In the genomic region with DNA sequence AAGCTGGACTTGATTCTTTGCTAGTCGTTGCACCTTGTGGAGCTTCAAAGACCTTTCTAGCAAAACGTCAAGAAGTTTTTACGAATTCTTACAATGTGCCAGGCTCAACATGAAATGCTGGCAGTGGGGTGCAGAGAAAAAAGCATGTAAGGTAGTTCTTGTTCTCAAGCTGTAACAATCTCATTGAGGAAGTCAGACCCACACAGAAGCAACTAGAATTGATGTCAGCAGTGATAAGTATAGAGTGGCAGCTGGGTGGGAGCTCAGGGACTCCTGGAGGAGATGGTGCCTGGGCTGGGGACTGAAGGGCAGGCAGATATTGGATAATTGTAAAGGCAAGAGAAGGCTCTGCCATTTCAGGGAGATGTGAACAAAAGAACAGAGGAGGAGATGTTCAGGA, we compare ENCODE assay signal across 29 cellular contexts.
"Had no signal": no experiment of that assay in that cellular context is flagged by ENCODE, and none has a peak within 500 bp of the region (broad histone marks: within the 10 kb centered on the region; RNA-seq: fewer than 3 reads in every experiment).

No MANE protein-coding gene starts in this region.

- H3K27ac ChIP-seq: stomach, suprapubic skin, testis, thoracic aorta, thyroid gland, tibial artery, tibial nerve, transverse colon, upper lobe of left lung, upper lobe of right lung, uterus, vagina had no signal

- DNase-seq: stimulated activated CD4-positive, alpha-beta T cell treated with anti-CD3 and anti-CD28 coated beads, Interleukin-2, amount 100 ng/mL, for 48 hours; stimulated activated CD4-positive, alpha-beta T cell treated with anti-CD3 and anti-CD28 coated beads, Interleukin-4, amount 100 ng/mL, for 1 hour; stimulated activated CD4-positive, alpha-beta T cell treated with anti-CD3 and anti-CD28 coated beads, Interleukin-4, amount 100 ng/mL, for 24 hours; stimulated activated CD4-positive, alpha-beta T cell treated with anti-CD3 and anti-CD28 coated beads, Interleukin-4, amount 100 ng/mL, for 4 hours; stimulated activated CD8-positive, alpha-beta memory T cell treated with anti-CD3 and anti-CD28 coated beads, Interleukin-4, amount 100 ng/mL, for 48 hours; stimulated activated naive B cell treated with anti-CD40 and anti-IgM and Interleukin-4, amounts not matched to agents 10 μg/mL and 1 μg/mL and 100 μg/mL, for 72 hours; stimulated activated naive CD4-positive, alpha-beta T cell; stimulated activated naive CD4-positive, alpha-beta T cell treated with Interleukin-2 at 50 U/mL for 16 hours; stimulated activated naive CD8-positive, alpha-beta T cell treated with anti-CD3 and anti-CD28 coated beads, Interleukin-15, amount 100 ng/mL, for 72 hours; stimulated activated naive CD8-positive, alpha-beta T cell treated with anti-CD3 and anti-CD28 coated beads, Interleukin-15, Interleukin-2, amounts not matched to agents 100 U/mL and 50 U/mL, for 24 hours; stomach; substantia nigra; testis; thyroid gland; tibial artery; transverse colon; trophoblast cell; upper lobe of left lung; upper lobe of right lung; uterus had no signal

- H3K27ac Mint-ChIP-seq: stimulated activated effector memory CD8-positive, alpha-beta T cell treated with anti-CD3 and anti-CD28 coated beads, Interleukin-12 subunit alpha, Interleukin-12 subunit beta, amount 100 ng/mL, for 72 hours; stimulated activated memory B cell treated with anti-CD40 and anti-IgM and Interleukin-4, amounts not matched to agents 10 μg/mL and 1 μg/mL and 100 μg/mL, for 72 hours; stimulated activated naive B cell treated with anti-CD40 and anti-IgM and Interleukin-4, amounts not matched to agents 10 μg/mL and 1 μg/mL and 100 μg/mL, for 72 hours; stimulated activated naive CD8-positive, alpha-beta T cell treated with anti-CD3 and anti-CD28 coated beads, Interleukin-15, amount 100 ng/mL, for 72 hours; stimulated activated naive CD8-positive, alpha-beta T cell treated with anti-CD3 and anti-CD28 coated beads, Interleukin-15, Interleukin-2, amounts not matched to agents 100 ng/mL and 50 ng/mL, for 24 hours; type B pancreatic cell had no signal

- H3K36me3 Mint-ChIP-seq: stimulated activated effector memory CD8-positive, alpha-beta T cell treated with anti-CD3 and anti-CD28 coated beads, Interleukin-12 subunit alpha, Interleukin-12 subunit beta, amount 100 ng/mL, for 72 hours; stimulated activated memory B cell treated with anti-CD40 and anti-IgM and Interleukin-4, amounts not matched to agents 10 μg/mL and 1 μg/mL and 100 μg/mL, for 72 hours; stimulated activated naive B cell treated with anti-CD40 and anti-IgM and Interleukin-4, amounts not matched to agents 10 μg/mL and 1 μg/mL and 100 μg/mL, for 72 hours had no signal

- H3K27me3 ChIP-seq: suprapubic skin, testis, thyroid gland, tibial artery, transverse colon, upper lobe of left lung, upper lobe of right lung, uterus, vagina had no signal

- H3K4me1 ChIP-seq: stomach, suprapubic skin, testis, thyroid gland, tibial artery, tibial nerve, transverse colon, upper lobe of left lung, upper lobe of right lung, uterus, vagina had no signal

- H3K27me3 Mint-ChIP-seq: stimulated activated memory B cell treated with anti-CD40 and anti-IgM and Interleukin-4, amounts not matched to agents 10 μg/mL and 1 μg/mL and 100 μg/mL, for 72 hours; stimulated activated naive CD8-positive, alpha-beta T cell treated with anti-CD3 and anti-CD28 coated beads, Interleukin-15, amount 100 ng/mL, for 72 hours; stimulated activated naive CD8-positive, alpha-beta T cell treated with anti-CD3 and anti-CD28 coated beads, Interleukin-15, Interleukin-2, amounts not matched to agents 100 ng/mL and 50 ng/mL, for 24 hours; type B pancreatic cell had no signal

- H3K4me3 ChIP-seq: stomach, suprapubic skin, testis, thoracic aorta, thyroid gland, tibial artery, tibial nerve, transverse colon, upper lobe of left lung, upper lobe of right lung, uterus, vagina had no signal

- H3K36me3 ChIP-seq: suprapubic skin, thoracic aorta, thyroid gland, tibial nerve, transverse colon, upper lobe of left lung, upper lobe of right lung, uterus, vagina had no signal

- H3K4me3 Mint-ChIP-seq: stimulated activated effector memory CD8-positive, alpha-beta T cell treated with anti-CD3 and anti-CD28 coated beads, Interleukin-12 subunit alpha, Interleukin-12 subunit beta, amount 100 ng/mL, for 72 hours; stimulated activated memory B cell treated with anti-CD40 and anti-IgM and Interleukin-4, amounts not matched to agents 10 μg/mL and 1 μg/mL and 100 μg/mL, for 72 hours; stimulated activated naive B cell treated with anti-CD40 and anti-IgM and Interleukin-4, amounts not matched to agents 10 μg/mL and 1 μg/mL and 100 μg/mL, for 72 hours; stimulated activated naive CD8-positive, alpha-beta T cell treated with anti-CD3 and anti-CD28 coated beads, Interleukin-15, amount 100 ng/mL, for 72 hours; stimulated activated naive CD8-positive, alpha-beta T cell treated with anti-CD3 and anti-CD28 coated beads, Interleukin-15, Interleukin-2, amounts not matched to agents 100 ng/mL and 50 ng/mL, for 24 hours; type B pancreatic cell had no signal

- FAIRE-seq: urothelium cell line had no signal

- H3K9me3 Mint-ChIP-seq: stimulated activated effector memory CD8-positive, alpha-beta T cell treated with anti-CD3 and anti-CD28 coated beads, Interleukin-12 subunit alpha, Interleukin-12 subunit beta, amount 100 ng/mL, for 72 hours; stimulated activated memory B cell treated with anti-CD40 and anti-IgM and Interleukin-4, amounts not matched to agents 10 μg/mL and 1 μg/mL and 100 μg/mL, for 72 hours; stimulated activated naive B cell treated with anti-CD40 and anti-IgM and Interleukin-4, amounts not matched to agents 10 μg/mL and 1 μg/mL and 100 μg/mL, for 72 hours; stimulated activated naive CD8-positive, alpha-beta T cell treated with anti-CD3 and anti-CD28 coated beads, Interleukin-15, amount 100 ng/mL, for 72 hours; stimulated activated naive CD8-positive, alpha-beta T cell treated with anti-CD3 and anti-CD28 coated beads, Interleukin-15, Interleukin-2, amounts not matched to agents 100 ng/mL and 50 ng/mL, for 24 hours; type B pancreatic cell had no signal

- ATAC-seq: stimulated activated effector memory CD8-positive, alpha-beta T cell treated with anti-CD3 and anti-CD28 coated beads, Interleukin-12 subunit alpha, Interleukin-12 subunit beta, amount 100 ng/mL, for 72 hours; stimulated activated memory B cell treated with anti-CD40 and anti-IgM and Interleukin-4, amounts not matched to agents 10 μg/mL and 1 μg/mL and 100 μg/mL, for 72 hours; stimulated activated naive B cell treated with anti-CD40 and anti-IgM and Interleukin-4, amounts not matched to agents 10 μg/mL and 1 μg/mL and 100 μg/mL, for 72 hours; stimulated activated naive CD8-positive, alpha-beta T cell treated with anti-CD3 and anti-CD28 coated beads, Interleukin-15, amount 100 ng/mL, for 72 hours; stimulated activated naive CD8-positive, alpha-beta T cell treated with anti-CD3 and anti-CD28 coated beads, Interleukin-15, Interleukin-2, amounts not matched to agents 100 U/mL and 50 U/mL, for 24 hours; upper lobe of right lung had no signal

- H3K9me3 ChIP-seq: stomach, suprapubic skin, testis, thoracic aorta, thyroid gland, tibial artery, tibial nerve, transverse colon, upper lobe of left lung, upper lobe of right lung, uterus, vagina had no signal

- H3K4me1 Mint-ChIP-seq: stimulated activated effector memory CD8-positive, alpha-beta T cell treated with anti-CD3 and anti-CD28 coated beads, Interleukin-12 subunit alpha, Interleukin-12 subunit beta, amount 100 ng/mL, for 72 hours; stimulated activated memory B cell treated with anti-CD40 and anti-IgM and Interleukin-4, amounts not matched to agents 10 μg/mL and 1 μg/mL and 100 μg/mL, for 72 hours; stimulated activated naive B cell treated with anti-CD40 and anti-IgM and Interleukin-4, amounts not matched to agents 10 μg/mL and 1 μg/mL and 100 μg/mL, for 72 hours; stimulated activated naive CD8-positive, alpha-beta T cell treated with anti-CD3 and anti-CD28 coated beads, Interleukin-15, amount 100 ng/mL, for 72 hours had no signal
